Comparison of ENCODE assay signal across 1 cellular context in genomic region chr6:118574051-118574865, GRCh38.
TF ChIP-seq lines count a peak whose summit lies in the region.

No MANE protein-coding gene starts in this region.

TF ChIP-seq in H1, 55 proteins besides CTCF, POLR2A, EP300 and RAD21:
- TF ChIP-seq TAF1 (IDR thresholded peaks at IDR 0.05; ENCODE audit: low read depth, low read length) = peak; percentile 76
- peak; percentile 40 for TF ChIP-seq TAF7 (optimal IDR thresholded peaks at IDR 0.05; ENCODE audit: borderline replicate concordance, low read depth, low read length)
- peak; percentile 51; the same call in 1 of the 2 replicates for TF ChIP-seq MAX (IDR thresholded peaks at IDR 0.05)
- no peak for TF ChIP-seq GTF2F1 (IDR thresholded peaks at IDR 0.05; ENCODE audit: borderline replicate concordance, low read depth, low read length)
- TF ChIP-seq SRF (IDR thresholded peaks at IDR 0.05; ENCODE audit: low read depth, low read length) = no peak
- no peak for TF ChIP-seq TEAD4 (IDR thresholded peaks at IDR 0.05; ENCODE audit: low read depth, low read length)
- TF ChIP-seq POLR2AphosphoS5 (IDR thresholded peaks at IDR 0.05; ENCODE audit: low read depth, low read length) = peak; percentile 76; the same call in 1 of the 2 replicates
TF ChIP-seq in H1: peak in this region for 4.
